ENCODE assay signal across 32 cellular contexts in genomic region chr2:228878138-228878537, GRCh38.
"Had no signal": no experiment of that assay in that cellular context is flagged by ENCODE, and none has a peak within 500 bp of the region (broad histone marks: within the 10 kb centered on the region; RNA-seq: fewer than 3 reads in every experiment).

No MANE protein-coding gene starts in this region.

- H3K4me3 ChIP-seq: adrenal gland, ascending aorta, body of pancreas, breast epithelium, cardiac muscle cell had no signal

- H3K27ac ChIP-seq: adrenal gland, ascending aorta, body of pancreas, brain microvascular endothelial cell, breast epithelium, cardiac muscle cell had no signal

- H3K36me3 ChIP-seq: adrenal gland, ascending aorta, brain microvascular endothelial cell, breast epithelium, cardiac muscle cell had no signal

- H3K4me1 ChIP-seq: adrenal gland, ascending aorta, body of pancreas, breast epithelium had no signal

- DNase-seq: activated effector memory CD4-positive, alpha-beta T cell treated with anti-CD3 and anti-CD28 coated beads, Interleukin-2, amount 50 U/mL, for 16 hours; activated effector memory CD4-positive, alpha-beta T cell treated with Interleukin-2 at 50 U/mL for 16 hours; activated gamma-delta T cell; activated gamma-delta T cell treated with Interleukin-2 at 50 U/mL for 16 hours; activated naive CD4-positive, alpha-beta T cell; activated naive CD4-positive, alpha-beta T cell treated with anti-CD3 and anti-CD28 coated beads for 36 hours; activated naive CD4-positive, alpha-beta T cell treated with anti-CD3 and anti-CD28 coated beads, Interleukin-2, amount 10 ng/mL, durations not matched to agents 7 days and 5 days; activated naive CD4-positive, alpha-beta T cell treated with anti-CD3 and anti-CD28 coated beads, Interleukin-2, amount 50 U/mL, for 16 hours; activated naive CD4-positive, alpha-beta T cell treated with Interleukin-2 at 50 U/mL for 16 hours; activated naive CD8-positive, alpha-beta T cell treated with anti-CD3 and anti-CD28 coated beads for 36 hours; activated naive CD8-positive, alpha-beta T cell treated with anti-CD3 and anti-CD28 coated beads, Interleukin-2, amount 10 ng/mL, durations not matched to agents 7 days and 5 days; activated naive CD8-positive, alpha-beta T cell treated with anti-CD3 and anti-CD28 coated beads, Interleukin-2, amount 50 U/mL, for 24 hours; activated T-cell treated with anti-CD3 and anti-CD28 coated beads, Interleukin-2, amount 50 U/mL, for 24 hours; activated T-cell treated with anti-CD3 and anti-CD28 coated beads, Interleukin-2, amount 50 U/mL, for 4 hours; activated T-cell treated with anti-CD3 and anti-CD28 coated beads, Interleukin-2, amount 50 U/mL, for 48 hours; activated T-cell treated with anti-CD3 and anti-CD28 coated beads, Interleukin-2, amount 50 U/mL, for 72 hours; adrenal gland; amniotic stem cell; amygdala; anterior cingulate cortex; aorta; body of pancreas; brain microvascular endothelial cell; caudate nucleus; central memory CD4-positive, alpha-beta T cell; cerebellar nuclear complex had no signal

- H3K9me3 ChIP-seq: adrenal gland, body of pancreas, breast epithelium had no signal

- H3K27me3 ChIP-seq: adrenal gland, ascending aorta, body of pancreas, brain microvascular endothelial cell, breast epithelium, cardiac muscle cell had no signal

- ATAC-seq: activated naive CD4-positive, alpha-beta T cell treated with anti-CD3 and anti-CD28 coated beads, Interleukin-2, amount 50 U/mL, for 72 hours; activated naive CD8-positive, alpha-beta T cell treated with anti-CD3 and anti-CD28 coated beads, Interleukin-2, amount 50 U/mL, for 24 hours; activated T-cell treated with anti-CD3 and anti-CD28 coated beads, Interleukin-2, amount 50 U/mL, for 4 hours; activated T-cell treated with anti-CD3 and anti-CD28 coated beads, Interleukin-2, amount 50 U/mL, for 72 hours; activated T-helper 17 cell treated with anti-CD3 and anti-CD28 coated beads, Interleukin-2, amount 50 U/mL, for 72 hours; body of pancreas had no signal

- FAIRE-seq: astrocyte had no signal
